Comparison of ENCODE assay signal across 1 cellular context in genomic region chr4:183320211-183321068, GRCh38.
TF ChIP-seq lines count a peak whose summit lies in the region.

TSS of gene CLDN22 (minus strand) at chr4:183320276. CDS start at chr4:183320218, 58 bp downstream.

TF ChIP-seq in IMR-90, 13 proteins besides CTCF, POLR2A, EP300 and RAD21 (continued from another document):
- no peak for TF ChIP-seq ELK1 (IDR thresholded peaks at IDR 0.05; ENCODE audit: borderline replicate concordance, low read depth, low read length)
- no peak for TF ChIP-seq FOS (IDR thresholded peaks at IDR 0.05; ENCODE audit: low read depth, low read length)
